1 cellular context compared by ENCODE assay signal in genomic region chr7:108253275-108254044, GRCh38.
TF ChIP-seq lines count a peak whose summit lies in the region.

No MANE protein-coding gene starts in this region.

TF ChIP-seq in K562, 482 proteins besides CTCF, POLR2A, EP300 and RAD21 (continued from another document):
- no peak for TF ChIP-seq HMGXB4 (CRISPR knock-in tag; IDR thresholded peaks at IDR 0.05)
